Comparison of ENCODE assay signal across 11 cellular contexts in the genomic region with DNA sequence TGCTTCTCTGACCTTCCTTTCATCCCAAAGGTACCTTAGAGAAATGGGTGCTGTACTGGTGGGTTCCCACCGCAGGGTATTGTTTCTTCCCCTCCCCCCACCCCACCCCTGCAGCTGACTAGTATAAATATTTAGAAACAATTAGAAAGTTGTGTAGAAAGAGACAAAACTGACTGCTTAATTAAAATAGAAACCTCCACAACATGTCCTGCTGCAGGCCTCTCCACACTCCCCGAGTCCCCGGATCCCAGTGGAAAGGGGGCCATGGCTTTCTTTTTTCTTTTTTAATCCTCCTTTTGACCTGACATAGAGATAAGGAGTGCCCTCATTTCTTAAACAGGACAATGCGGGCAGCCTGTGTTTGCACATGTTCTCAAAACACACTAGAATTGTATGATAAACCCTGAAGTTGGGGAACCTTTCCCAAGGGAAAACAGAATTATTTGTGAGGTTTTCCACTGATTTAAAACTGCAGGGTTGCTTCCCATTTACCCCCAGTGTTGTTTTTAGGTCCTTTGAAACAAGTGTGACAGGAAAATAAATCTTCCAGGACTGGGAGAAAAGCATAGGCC. TPM values are rescaled to one million over a fixed set of nuclear protein-coding genes. Genes with fewer than 3 reads are reported as not detected.
DNase-seq lines count a peak whose midpoint lies in the region; ATAC-seq and TF ChIP-seq lines count a peak whose summit lies in the region.
"Had no signal": no experiment of that assay in that cellular context is flagged by ENCODE, and none has a peak within 500 bp of the region (broad histone marks: within the 10 kb centered on the region; RNA-seq: fewer than 3 reads in every experiment).

No MANE protein-coding gene starts in this region.

- H3K27me3 Mint-ChIP-seq in osteocyte (ENCODE audit: unreplicated experiment): peaks cover 2% of the 10 kb centered on the region

- H3F3A ChIP-seq in Loucy (ENCODE audit: low read depth): no peaks in the 10 kb centered on the region

- H2AFZ ChIP-seq in ACC112 (ENCODE audit: low read length, unreplicated experiment) (peak overlapping the region; percentile 54), Loucy (ENCODE audit: low read length) (no peak overlapping the region)

- H3K9me2 ChIP-seq in Loucy (replicated peaks; ENCODE audit: low read depth, low read length): no peaks in the 10 kb centered on the region

- H3K27me3 ChIP-seq in ACC112 (ENCODE audit: insufficient read depth, low read length): peaks cover 10% of the 10 kb centered on the region
- H3K27me3 ChIP-seq in Loucy (ENCODE audit: insufficient read depth, low read length, poor library complexity, severe bottlenecking): no peaks in the 10 kb centered on the region

- H3K4me3 Mint-ChIP-seq in osteocyte (ENCODE audit: unreplicated experiment): peak overlapping the region; percentile 79

- POLR2A ChIA-PET in HEK293T (lab: Yijun Ruan, JAX): interaction anchor here (1.3 to 2.7 kb wide), 3 partner anchors 101 to 492 kb away, joined by 6 to 8 read pairs (median 7); no protein-coding TSS in a partner anchor

- TF ChIP-seq CTCF in Loucy (conservative IDR thresholded peaks at IDR 0.05; ENCODE audit: low read length) (no peak), fibroblast of pulmonary artery (IDR thresholded peaks at IDR 0.05; ENCODE audit: low read length, missing control alignments) (no peak), osteocyte (IDR thresholded peaks at IDR 0.05) (no peak)

- no peak overlapping the region for H3K27ac Mint-ChIP-seq in osteocyte (ENCODE audit: unreplicated experiment)

- CTCF ChIA-PET in HEK293T (lab: Yijun Ruan, JAX): no interaction called here

- no peak overlapping the region for H3K27ac ChIP-seq in ACC112 (ENCODE audit: low read depth, low read length)

- H3K4me3 ChIP-seq in ACC112 (ENCODE audit: low read depth, low read length) (no peak overlapping the region; the same call in 1 of the 2 replicates), Loucy (ENCODE audit: low read length, poor library complexity, severe bottlenecking) (peak overlapping the region; percentile 85), fibroblast of pulmonary artery (replicated peaks; ENCODE audit: low read depth, low read length) (peak overlapping the region; percentile 88)

- H3K4me2 ChIP-seq in Loucy (ENCODE audit: low read depth, low read length, poor library complexity, severe bottlenecking): peak overlapping the region; percentile 88

- no peaks in the 10 kb centered on the region for H4K20me1 ChIP-seq in Loucy (ENCODE audit: insufficient read depth, low read length, poor library complexity, severe bottlenecking)

- H3K79me2 ChIP-seq in ACC112 (ENCODE audit: control insufficient read depth, insufficient read depth, low read length, unreplicated experiment) (no peaks in the 10 kb centered on the region), Loucy (ENCODE audit: insufficient read depth, low read length) (no peaks in the 10 kb centered on the region)

- H3K36me3 ChIP-seq in ACC112 (ENCODE audit: insufficient read depth, low read length) (no peaks in the 10 kb centered on the region), Loucy (ENCODE audit: insufficient read depth, low read length) (no peaks in the 10 kb centered on the region)

- H3K36me3 Mint-ChIP-seq in osteocyte (ENCODE audit: unreplicated experiment): no peaks in the 10 kb centered on the region

- no peaks in the 10 kb centered on the region for H3K9me3 Mint-ChIP-seq in osteocyte (ENCODE audit: unreplicated experiment)

- H3K4me1 ChIP-seq in ACC112 (ENCODE audit: control insufficient read depth, insufficient read depth, low read length, unreplicated experiment): peaks cover 3% of the 10 kb centered on the region
- H3K4me1 ChIP-seq in Loucy (ENCODE audit: insufficient read depth, low read length, poor library complexity, severe bottlenecking): peaks cover 32% of the 10 kb centered on the region

- H3K9ac ChIP-seq in Loucy (ENCODE audit: low read depth, low read length, poor library complexity, severe bottlenecking): peak overlapping the region; percentile 77

- no peaks in the 10 kb centered on the region for H3K9me3 ChIP-seq in Loucy (ENCODE audit: insufficient read depth, low read depth, low read length)

- DNase-seq in fibroblast of pulmonary artery (ENCODE audit: low read depth): no peak
- DNase-seq in osteocyte (ENCODE audit: extremely low spot score, unreplicated experiment): no peak
- DNase-seq in HEK293T (ENCODE audit: extremely low spot score): no peak
- no peak for DNase-seq in NCI-H1417 (lab: John Stamatoyannopoulos, UW)
- no peak for DNase-seq in stimulated activated CD4-positive, alpha-beta T cell treated with anti-CD3 and anti-CD28 coated beads, Interleukin-4, amount 100 ng/mL, for 24 hours
- DNase-seq: amniotic stem cell, COR-L47, NCI-H2029 treated with DMSO at 0.1 percent for 48 hours had no signal

- ATAC-seq in HG03045 (IDR thresholded peaks at IDR 0.05; ENCODE audit: unreplicated experiment): no peak

- peaks cover 21% of the 10 kb centered on the region for H3K4me1 Mint-ChIP-seq in osteocyte (ENCODE audit: unreplicated experiment)

TF ChIP-seq in HEK293T, 16 proteins besides CTCF, POLR2A, EP300 and RAD21:
- no peak for TF ChIP-seq HDGF (IDR thresholded peaks at IDR 0.05; ENCODE audit: borderline replicate concordance)
- TF ChIP-seq, protein P1, sequence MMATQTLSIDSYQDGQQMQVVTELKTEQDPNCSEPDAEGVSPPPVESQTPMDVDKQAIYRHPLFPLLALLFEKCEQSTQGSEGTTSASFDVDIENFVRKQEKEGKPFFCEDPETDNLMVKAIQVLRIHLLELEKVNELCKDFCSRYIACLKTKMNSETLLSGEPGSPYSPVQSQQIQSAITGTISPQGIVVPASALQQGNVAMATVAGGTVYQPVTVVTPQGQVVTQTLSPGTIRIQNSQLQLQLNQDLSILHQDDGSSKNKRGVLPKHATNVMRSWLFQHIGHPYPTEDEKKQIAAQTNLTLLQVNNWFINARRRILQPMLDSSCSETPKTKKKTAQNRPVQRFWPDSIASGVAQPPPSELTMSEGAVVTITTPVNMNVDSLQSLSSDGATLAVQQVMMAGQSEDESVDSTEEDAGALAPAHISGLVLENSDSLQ (IDR thresholded peaks at IDR 0.05): no peak; the same call in 1 of the 2 replicates
- no peak for TF ChIP-seq SUZ12 (IDR thresholded peaks at IDR 0.05)
- TF ChIP-seq FOXM1 (IDR thresholded peaks at IDR 0.05; ENCODE audit: borderline replicate concordance): no peak

RNA-seq across cellular contexts. Expression of a gene that starts 1.7 kb away (rescaled TPM):
- total RNA-seq in osteocyte: 2.3 and 2.4 TPM in 2 replicates
